ENCODE assay signal across 8 cellular contexts in genomic region chr20:34400776-34401175, GRCh38. TPM values are rescaled to one million over a fixed set of nuclear protein-coding genes. Genes with fewer than 3 reads are reported as not detected.
A peak's percentile ranks its signal among the peaks of the same experiment; 100 is the strongest.
DNase-seq lines count a peak whose midpoint lies in the region; ATAC-seq, FAIRE-seq and TF ChIP-seq lines count a peak whose summit lies in the region.
"Not testable (repeated sequence)": the region's sequence is repeated elsewhere in the genome, so short reads cannot be mapped to it uniquely, and the experiment has no call there.

No MANE protein-coding gene starts in this region.

- peaks cover 53% of the 10 kb centered on the region for H3K36me3 Mint-ChIP-seq in CD4-positive, alpha-beta T cell (ENCODE audit: low read depth)
- peaks cover 59% of the 10 kb centered on the region for H3K36me3 Mint-ChIP-seq in activated T-cell treated with anti-CD3 and anti-CD28 coated beads, Interleukin-2, amount 50 U/mL, for 24 hours (ENCODE audit: low read depth)
- peaks cover 0 to 47% (median 8%) of the 10 kb centered on the region in 3 donors for H3K36me3 Mint-ChIP-seq in naive thymus-derived CD8-positive, alpha-beta T cell

- intact Hi-C loops in CD4-positive, alpha-beta T cell (cut with DNase I, micrococcal nuclease), result not testable (repeated sequence)

- not testable (repeated sequence) for H3K27ac ChIP-seq in CD4-positive, alpha-beta T cell (ENCODE audit: low read depth, low read length)

- CTCF ChIA-PET in CD4-positive, alpha-beta T cell (lab: Charles Lee), result interaction anchor here (1.1 to 1.2 kb wide), 2 partner anchors 50 to 88 kb away, joined by 3 to 4 read pairs; no protein-coding TSS in a partner anchor

- POLR2A ChIA-PET in CD4-positive, alpha-beta T cell (lab: Charles Lee), result interaction anchor here (0.7 to 0.8 kb wide), 2 partner anchors 38 to 277 kb away, joined by 3 read pairs; no protein-coding TSS in a partner anchor
- POLR2A ChIA-PET in naive thymus-derived CD8-positive, alpha-beta T cell (lab: Charles Lee), result interaction anchor here (1.4 kb wide), 1 partner anchor 37 kb away, joined by 3 read pairs; no protein-coding TSS in a partner anchor

- H3K4me3 ChIP-seq in HFF-Myc (replicated peaks; ENCODE audit: low read depth, low read length); bronchial epithelial cell (ENCODE audit: low read depth, low read length); fibroblast of the aortic adventitia (ENCODE audit: low read depth, low read length): not testable (repeated sequence)

- peak overlapping the region; percentile 72 for H3K27ac Mint-ChIP-seq in CD4-positive, alpha-beta T cell
- H3K27ac Mint-ChIP-seq in activated T-cell treated with anti-CD3 and anti-CD28 coated beads, Interleukin-2, amount 50 U/mL, for 24 hours, result peak overlapping the region; percentile 74
- peak overlapping the region in 8 of 10 donors; percentile 0 to 69 (median 12) for H3K27ac Mint-ChIP-seq in naive thymus-derived CD8-positive, alpha-beta T cell

- not testable (repeated sequence) for H3K27me3 Mint-ChIP-seq in CD4-positive, alpha-beta T cell; activated T-cell treated with anti-CD3 and anti-CD28 coated beads, Interleukin-2, amount 50 U/mL, for 24 hours; naive thymus-derived CD8-positive, alpha-beta T cell

- TF ChIP-seq CTCF in CD4-positive, alpha-beta T cell (IDR thresholded peaks at IDR 0.05); HFF-Myc (IDR thresholded peaks at IDR 0.05; ENCODE audit: low read depth, low read length, missing control alignments); bronchial epithelial cell (IDR thresholded peaks at IDR 0.05; ENCODE audit: insufficient read depth, low read length, severe bottlenecking); fibroblast of the aortic adventitia (IDR thresholded peaks at IDR 0.05; ENCODE audit: insufficient read depth, low read length): not testable (repeated sequence)

- H3K4me3 Mint-ChIP-seq in CD4-positive, alpha-beta T cell; activated T-cell treated with anti-CD3 and anti-CD28 coated beads, Interleukin-2, amount 50 U/mL, for 24 hours; naive thymus-derived CD8-positive, alpha-beta T cell: not testable (repeated sequence)

- H3K9me3 Mint-ChIP-seq in CD4-positive, alpha-beta T cell; activated T-cell treated with anti-CD3 and anti-CD28 coated beads, Interleukin-2, amount 50 U/mL, for 24 hours; naive thymus-derived CD8-positive, alpha-beta T cell: not testable (repeated sequence)

- not testable (repeated sequence) for H3K36me3 ChIP-seq in bronchial epithelial cell (ENCODE audit: control insufficient read depth, insufficient read depth, low read length)

- H3K9me3 ChIP-seq in CD4-positive, alpha-beta T cell (ENCODE audit: control insufficient read depth, low read length), result not testable (repeated sequence)

- FAIRE-seq in bronchial epithelial cell (lab: Jason Lieb, UNC), result not testable (repeated sequence)

- peaks cover 60% of the 10 kb centered on the region for H3K4me1 Mint-ChIP-seq in CD4-positive, alpha-beta T cell (ENCODE audit: low read depth)
- H3K4me1 Mint-ChIP-seq in activated T-cell treated with anti-CD3 and anti-CD28 coated beads, Interleukin-2, amount 50 U/mL, for 24 hours (ENCODE audit: low read depth), result peaks cover 53% of the 10 kb centered on the region
- H3K4me1 Mint-ChIP-seq in naive thymus-derived CD8-positive, alpha-beta T cell, result peaks cover 14 to 57% (median 44%) of the 10 kb centered on the region in 4 donors

- H3K27me3 ChIP-seq in CD4-positive, alpha-beta T cell (ENCODE audit: control insufficient read depth, insufficient read depth, low read length); bronchial epithelial cell (ENCODE audit: control insufficient read depth, insufficient read depth, low read length): not testable (repeated sequence)

- not testable (repeated sequence) for ATAC-seq in CD4-positive, alpha-beta T cell (ENCODE audit: poor library complexity); naive thymus-derived CD8-positive, alpha-beta T cell

- not testable (repeated sequence) for DNase-seq in CD4-positive, alpha-beta T cell; activated T-cell treated with anti-CD3 and anti-CD28 coated beads, Interleukin-2, amount 50 U/mL, for 24 hours; naive thymus-derived CD8-positive, alpha-beta T cell
- DNase-seq in HFF-Myc (ENCODE audit: extremely low read depth, low read depth) (peak; percentile 31), RKO (ENCODE audit: low spot score) (peak; percentile 30), bronchial epithelial cell (ENCODE audit: low read depth) (peak; percentile 57), fibroblast of the aortic adventitia (ENCODE audit: low read depth) (peak; percentile 78), stromal cell of bone marrow (ENCODE audit: low read depth) (peak; percentile 50)

RNA-seq across cellular contexts. Expression of gene ITCH, which starts 37.7 kb away (rescaled TPM):
- 10 to 100 TPM; 44.2 to 47.0 TPM for total RNA-seq in CD4-positive, alpha-beta T cell
- 83.7 and 93.2 TPM in 2 replicates for total RNA-seq in bronchial epithelial cell
- total RNA-seq in fibroblast of the aortic adventitia (ENCODE audit: low replicate concordance), result 37.5 and 70.7 TPM in 2 replicates
- total RNA-seq in naive thymus-derived CD8-positive, alpha-beta T cell, result 10 to 100 TPM; 73.2 to 75.9 TPM
- 10 to 100 TPM; 12.6 to 19.6 (median 12.8) TPM for polyA plus RNA-seq in naive thymus-derived CD8-positive, alpha-beta T cell

Comparison
In these comparisons a context has a peak if more than half of its experiments do, and no peak if none do; other contexts are left out.
1. H3K27ac Mint-ChIP-seq: peak in every context shown above with its lines; median percentile 74 in activated T-cell treated with anti-CD3 and anti-CD28 coated beads, Interleukin-2, amount 50 U/mL, for 24 hours; 72 in CD4-positive, alpha-beta T cell; 12 in naive thymus-derived CD8-positive, alpha-beta T cell.